ENCODE assay signal across 1 cellular context in genomic region chr1:29230553-29231378, GRCh38.
TF ChIP-seq lines count a peak whose summit lies in the region.

Gene MECR, minus strand, starts transcription at chr1:29230934. Its CDS starts 28 bp downstream, at chr1:29230906.

TF ChIP-seq in HepG2, 621 proteins besides CTCF, POLR2A, EP300 and RAD21 (continued from another document and continues in another):
- TF ChIP-seq PRDM15 (CRISPR knock-in tag; IDR thresholded peaks at IDR 0.05) (no peak), BHLHE40 (IDR thresholded peaks at IDR 0.05; ENCODE audit: low read length) (no peak), ZNF367 (CRISPR knock-in tag; IDR thresholded peaks at IDR 0.05; ENCODE audit: borderline replicate concordance) (no peak), MLX (CRISPR knock-in tag; IDR thresholded peaks at IDR 0.05) (peak; percentile 39; the same call in 1 of the 2 replicates), AHDC1 (CRISPR knock-in tag; IDR thresholded peaks at IDR 0.05; ENCODE audit: borderline replicate concordance) (no peak; the same call in 1 of the 2 replicates), KMT2B (CRISPR knock-in tag; IDR thresholded peaks at IDR 0.05) (peak; percentile 91), RELA (CRISPR knock-in tag; IDR thresholded peaks at IDR 0.05) (no peak), PHF5A (CRISPR knock-in tag; IDR thresholded peaks at IDR 0.05; ENCODE audit: low read depth, unreplicated experiment) (no peak), TRAFD1 (CRISPR knock-in tag; IDR thresholded peaks at IDR 0.05; ENCODE audit: borderline replicate concordance) (no peak), ZNF18 (CRISPR knock-in tag; IDR thresholded peaks at IDR 0.05; ENCODE audit: insufficient replicate concordance) (peak; percentile 58), PBX2 (CRISPR knock-in tag; IDR thresholded peaks at IDR 0.05) (no peak), TP53 (CRISPR knock-in tag; conservative IDR thresholded peaks at IDR 0.05) (no peak; the same call in 1 of the 2 replicates), ZNF556 (CRISPR knock-in tag; IDR thresholded peaks at IDR 0.05; ENCODE audit: borderline replicate concordance) (no peak), SNAPC2 (CRISPR knock-in tag; IDR thresholded peaks at IDR 0.05) (peak; percentile 36), XBP1 (CRISPR knock-in tag; IDR thresholded peaks at IDR 0.05) (no peak), ZNF17 (CRISPR knock-in tag; IDR thresholded peaks at IDR 0.05) (no peak), ZNF224 (CRISPR knock-in tag; IDR thresholded peaks at IDR 0.05) (no peak), FOXP4 (CRISPR knock-in tag; IDR thresholded peaks at IDR 0.05) (no peak; the same call in 1 of the 2 replicates), ZFP91 (CRISPR knock-in tag; IDR thresholded peaks at IDR 0.05; ENCODE audit: borderline replicate concordance) (peak; percentile 63; the same call in 1 of the 2 replicates), IRF2 (CRISPR knock-in tag; IDR thresholded peaks at IDR 0.05) (peak; percentile 40; the same call in 1 of the 2 replicates), ZNF362 (CRISPR knock-in tag; IDR thresholded peaks at IDR 0.05; ENCODE audit: borderline replicate concordance) (no peak), HNRNPLL (IDR thresholded peaks at IDR 0.05; ENCODE audit: low read depth, low read length, poor library complexity, severe bottlenecking) (peak; percentile 66), ZFP90 (CRISPR knock-in tag; IDR thresholded peaks at IDR 0.05; ENCODE audit: borderline replicate concordance) (no peak), EED (CRISPR knock-in tag; IDR thresholded peaks at IDR 0.05) (no peak), WIZ (CRISPR knock-in tag; IDR thresholded peaks at IDR 0.05) (no peak), ELF3 (CRISPR knock-in tag; IDR thresholded peaks at IDR 0.05) (peak; percentile 65), CENPBD1 (CRISPR knock-in tag; IDR thresholded peaks at IDR 0.05; ENCODE audit: borderline replicate concordance, low read depth) (no peak), BRD4 (CRISPR knock-in tag; IDR thresholded peaks at IDR 0.05) (no peak), ZNF24 (IDR thresholded peaks at IDR 0.05) (no peak), TEAD3 (CRISPR knock-in tag; optimal IDR thresholded peaks at IDR 0.05; ENCODE audit: borderline replicate concordance) (peak; percentile 50), POLR2AphosphoS5 (IDR thresholded peaks at IDR 0.05; ENCODE audit: low read depth, low read length) (peak; percentile 82), ZNF335 (CRISPR knock-in tag; IDR thresholded peaks at IDR 0.05) (no peak), HOXA9 (CRISPR knock-in tag; IDR thresholded peaks at IDR 0.05; ENCODE audit: borderline replicate concordance) (no peak), PLSCR1 (CRISPR knock-in tag; IDR thresholded peaks at IDR 0.05; ENCODE audit: borderline replicate concordance) (no peak), TBL1XR1 (IDR thresholded peaks at IDR 0.05; ENCODE audit: borderline replicate concordance, low read length, partially characterized antibody) (no peak), SKI (IDR thresholded peaks at IDR 0.05; ENCODE audit: partially characterized antibody) (peak; percentile 15), TEAD2 (CRISPR knock-in tag; IDR thresholded peaks at IDR 0.05) (no peak)
